In the genomic region with DNA sequence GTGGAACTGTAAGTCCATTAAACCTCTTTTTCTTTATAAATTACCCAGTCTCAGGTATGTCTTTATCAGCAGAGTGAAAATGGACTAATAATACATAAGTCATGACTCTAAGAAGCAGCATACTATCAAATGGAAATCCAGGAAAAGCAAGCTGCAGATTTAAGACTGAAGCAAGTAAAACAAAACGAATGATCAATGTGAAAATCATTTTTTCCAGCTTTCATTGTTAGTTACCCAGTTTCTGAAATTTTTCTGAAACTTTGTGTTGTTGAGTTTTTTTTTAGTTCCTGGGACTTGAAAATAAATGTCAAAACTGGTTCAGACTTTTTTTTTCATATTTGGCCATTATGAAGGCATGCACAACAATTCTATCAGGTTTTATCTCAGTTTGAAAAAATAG, we compare ENCODE assay signal across 22 cellular contexts.
"Had no signal": no experiment of that assay in that cellular context is flagged by ENCODE, and none has a peak within 500 bp of the region (broad histone marks: within the 10 kb centered on the region; RNA-seq: fewer than 3 reads in every experiment).

No MANE protein-coding gene starts in this region.

- H3K27me3 ChIP-seq: ascending aorta, body of pancreas had no signal

- ATAC-seq: activated naive CD8-positive, alpha-beta T cell treated with anti-CD3 and anti-CD28 coated beads, Interleukin-2, amount 50 U/mL, for 24 hours; activated T-cell treated with anti-CD3 and anti-CD28 coated beads, Interleukin-2, amount 50 U/mL, for 4 hours; body of pancreas; T-helper 17 cell had no signal

- H3K9me3 ChIP-seq: ascending aorta, body of pancreas had no signal

- H3K27ac ChIP-seq: ascending aorta, body of pancreas had no signal

- H3K4me1 ChIP-seq: ascending aorta, body of pancreas had no signal

- H3K36me3 ChIP-seq: ascending aorta had no signal

- DNase-seq: activated B cell treated with CpG ODN at 0.5 μM for 24 hours; activated CD4-positive, alpha-beta memory T cell treated with anti-CD3 and anti-CD28 coated beads for 36 hours; activated CD4-positive, alpha-beta T cell treated with anti-CD3 and anti-CD28 coated beads for 1 hour; activated CD4-positive, alpha-beta T cell treated with anti-CD3 and anti-CD28 coated beads, Interleukin-2, amount 10 ng/mL, durations not matched to agents 7 days and 5 days; activated CD8-positive, alpha-beta memory T cell treated with anti-CD3 and anti-CD28 coated beads for 24 hours; activated effector memory CD4-positive, alpha-beta T cell treated with anti-CD3 and anti-CD28 coated beads, Interleukin-2, amount 50 U/mL, for 16 hours; activated naive CD4-positive, alpha-beta T cell treated with Interleukin-2 at 50 U/mL for 16 hours; activated naive CD8-positive, alpha-beta T cell treated with anti-CD3 and anti-CD28 coated beads, Interleukin-2, amount 50 U/mL, for 24 hours; activated T-cell treated with anti-CD3 and anti-CD28 coated beads, Interleukin-2, amount 50 U/mL, for 4 hours; amniotic stem cell; body of pancreas; NCI-H1105 treated with DMSO at 0.1 percent for 48 hours; NCI-H1436 treated with DMSO at 0.1 percent for 48 hours; NCI-H187; NCI-H2081; NCI-H446; NCI-H524; SIG-M5; T-helper 17 cell; T-helper 9 cell had no signal

- H3K4me3 ChIP-seq: ascending aorta, body of pancreas had no signal

- FAIRE-seq: bronchial epithelial cell had no signal
